In genomic region chr18:62802523-62802922, GRCh38 we compare ENCODE assay signal across 12 cellular contexts.
DNase-seq lines count a peak whose midpoint lies in the region; ATAC-seq and TF ChIP-seq lines count a peak whose summit lies in the region.
"Had no signal": no experiment of that assay in that cellular context is flagged by ENCODE, and none has a peak within 500 bp of the region (broad histone marks: within the 10 kb centered on the region; RNA-seq: fewer than 3 reads in every experiment).

No MANE protein-coding gene starts in this region.

- H3K27ac ChIP-seq in left ventricle myocardium inferior (replicated peaks) (no peak overlapping the region), angular gyrus (ENCODE audit: low read depth, low read length) (peak overlapping the region; percentile 8)
- H3K27ac ChIP-seq: epithelial cell of prostate, spleen had no signal

- DNase-seq in left ventricle myocardium inferior (no peak), cardiac septum (ENCODE audit: low spot score) (no peak), fibroblast of the aortic adventitia (ENCODE audit: low read depth) (peak; percentile 32), amniotic stem cell (lab: John Stamatoyannopoulos, UW) (no peak)
- DNase-seq in activated CD4-positive, CD25-positive, alpha-beta regulatory T cell (lab: John Stamatoyannopoulos, UW) = no peak
- DNase-seq: activated CD8-positive, alpha-beta memory T cell treated with anti-CD3 and anti-CD28 coated beads, Interleukin-2, amount 10 ng/mL, durations not matched to agents 7 days and 5 days; NCI-H187; spleen had no signal

- H3K36me3 ChIP-seq in left ventricle myocardium inferior = no peaks in the 10 kb centered on the region
- H3K36me3 ChIP-seq: spleen had no signal

- H3K4me3 ChIP-seq in left ventricle myocardium inferior (no peak overlapping the region), fibroblast of the aortic adventitia (ENCODE audit: low read depth, low read length) (no peak overlapping the region)
- H3K4me3 ChIP-seq: spleen had no signal

- H3K4me1 ChIP-seq in left ventricle myocardium inferior = peaks cover 13% of the 10 kb centered on the region

- H3K27me3 ChIP-seq in left ventricle myocardium inferior (ENCODE audit: low read depth) = no peaks in the 10 kb centered on the region
- H3K27me3 ChIP-seq: spleen had no signal

- H3K9me3 ChIP-seq in left ventricle myocardium inferior (replicated peaks) = no peaks in the 10 kb centered on the region
- H3K9me3 ChIP-seq: spleen had no signal

- ATAC-seq in HG03095 (IDR thresholded peaks at IDR 0.05; ENCODE audit: unreplicated experiment) (no peak), GM19397 (IDR thresholded peaks at IDR 0.05; ENCODE audit: unreplicated experiment) (no peak)
- ATAC-seq: activated CD8-positive, alpha-beta memory T cell treated with anti-CD3 and anti-CD28 coated beads, Interleukin-2, amount 10 ng/mL, durations not matched to agents 7 days and 5 days had no signal

- intact Hi-C loops in left ventricle myocardium inferior (cut with micrococcal nuclease) = no loop called here
- intact Hi-C loops in cardiac septum (cut with DNase I) = loop anchor here (5.0 kb wide), 1 partner anchor 85 kb away; the partner anchor contains the start of gene PHLPP1

- TF ChIP-seq CTCF in left ventricle myocardium inferior (IDR thresholded peaks at IDR 0.05; ENCODE audit: borderline replicate concordance) (peak; percentile 31), fibroblast of the aortic adventitia (IDR thresholded peaks at IDR 0.05; ENCODE audit: insufficient read depth, low read length) (peak; percentile 20)
